ENCODE assay signal across 7 cellular contexts in genomic region chr2:1929962-1930361, GRCh38.
"Had no signal": no experiment of that assay in that cellular context is flagged by ENCODE, and none has a peak within 500 bp of the region (broad histone marks: within the 10 kb centered on the region; RNA-seq: fewer than 3 reads in every experiment).

No MANE protein-coding gene starts in this region.

- ATAC-seq: GM23338, HCT116, HepG2 had no signal

- DNase-seq: H9, HFFc6 had no signal

- H3K27ac ChIP-seq: HL-60 had no signal

- H3K4me3 ChIP-seq: GM23338 had no signal

- H3K9me3 Mint-ChIP-seq: GM23338, H9 had no signal

- H3K4me3 Mint-ChIP-seq: GM23338, H9, HFFc6, IgD-negative memory B cell had no signal

- H3K4me1 Mint-ChIP-seq: IgD-negative memory B cell had no signal

- H3K36me3 Mint-ChIP-seq: IgD-negative memory B cell had no signal

- H3K27ac Mint-ChIP-seq: GM23338, H9, HFFc6, IgD-negative memory B cell had no signal
